In genomic region chr6:157767757-157768156, GRCh38 we compare ENCODE assay signal across 1 cellular context.
TF ChIP-seq lines count a peak whose summit lies in the region.

No MANE protein-coding gene starts in this region.

TF ChIP-seq in K562, 482 proteins besides CTCF, POLR2A, EP300 and RAD21 (continued from another document):
- TF ChIP-seq, protein P1, sequence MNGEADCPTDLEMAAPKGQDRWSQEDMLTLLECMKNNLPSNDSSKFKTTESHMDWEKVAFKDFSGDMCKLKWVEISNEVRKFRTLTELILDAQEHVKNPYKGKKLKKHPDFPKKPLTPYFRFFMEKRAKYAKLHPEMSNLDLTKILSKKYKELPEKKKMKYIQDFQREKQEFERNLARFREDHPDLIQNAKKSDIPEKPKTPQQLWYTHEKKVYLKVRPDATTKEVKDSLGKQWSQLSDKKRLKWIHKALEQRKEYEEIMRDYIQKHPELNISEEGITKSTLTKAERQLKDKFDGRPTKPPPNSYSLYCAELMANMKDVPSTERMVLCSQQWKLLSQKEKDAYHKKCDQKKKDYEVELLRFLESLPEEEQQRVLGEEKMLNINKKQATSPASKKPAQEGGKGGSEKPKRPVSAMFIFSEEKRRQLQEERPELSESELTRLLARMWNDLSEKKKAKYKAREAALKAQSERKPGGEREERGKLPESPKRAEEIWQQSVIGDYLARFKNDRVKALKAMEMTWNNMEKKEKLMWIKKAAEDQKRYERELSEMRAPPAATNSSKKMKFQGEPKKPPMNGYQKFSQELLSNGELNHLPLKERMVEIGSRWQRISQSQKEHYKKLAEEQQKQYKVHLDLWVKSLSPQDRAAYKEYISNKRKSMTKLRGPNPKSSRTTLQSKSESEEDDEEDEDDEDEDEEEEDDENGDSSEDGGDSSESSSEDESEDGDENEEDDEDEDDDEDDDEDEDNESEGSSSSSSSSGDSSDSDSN (IDR thresholded peaks at IDR 0.05; ENCODE audit: borderline replicate concordance in 1 of 2, low read depth in 2 of 2, low read length in 2 of 2) = no peak
- TF ChIP-seq USF2 (CRISPR knock-in tag; IDR thresholded peaks at IDR 0.05) = no peak; the same call in 1 of the 2 replicates
- TF ChIP-seq SIX5 (IDR thresholded peaks at IDR 0.05; ENCODE audit: borderline replicate concordance in 1 of 2, insufficient read depth in 1 of 2, low read depth in 1 of 2, low read length in 2 of 2) = no peak
- no peak for TF ChIP-seq NFE2L1 (tag; IDR thresholded peaks at IDR 0.05; ENCODE audit: borderline replicate concordance, low read depth)
- no peak for TF ChIP-seq DDX20 (tag; IDR thresholded peaks at IDR 0.05; ENCODE audit: low read depth)
- no peak for TF ChIP-seq CBFA2T3 (IDR thresholded peaks at IDR 0.05)
- no peak for TF ChIP-seq ZNF583 (CRISPR knock-in tag; IDR thresholded peaks at IDR 0.05)
- no peak for TF ChIP-seq TAF1 (IDR thresholded peaks at IDR 0.05; ENCODE audit: control insufficient read depth, extremely low read depth, insufficient read depth, low read length, severe bottlenecking)
- TF ChIP-seq, protein P2, sequence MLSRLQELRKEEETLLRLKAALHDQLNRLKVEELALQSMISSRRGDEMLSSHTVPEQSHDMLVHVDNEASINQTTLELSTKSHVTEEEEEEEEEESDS (CRISPR knock-in tag; IDR thresholded peaks at IDR 0.05) = no peak
- TF ChIP-seq, protein P3, sequence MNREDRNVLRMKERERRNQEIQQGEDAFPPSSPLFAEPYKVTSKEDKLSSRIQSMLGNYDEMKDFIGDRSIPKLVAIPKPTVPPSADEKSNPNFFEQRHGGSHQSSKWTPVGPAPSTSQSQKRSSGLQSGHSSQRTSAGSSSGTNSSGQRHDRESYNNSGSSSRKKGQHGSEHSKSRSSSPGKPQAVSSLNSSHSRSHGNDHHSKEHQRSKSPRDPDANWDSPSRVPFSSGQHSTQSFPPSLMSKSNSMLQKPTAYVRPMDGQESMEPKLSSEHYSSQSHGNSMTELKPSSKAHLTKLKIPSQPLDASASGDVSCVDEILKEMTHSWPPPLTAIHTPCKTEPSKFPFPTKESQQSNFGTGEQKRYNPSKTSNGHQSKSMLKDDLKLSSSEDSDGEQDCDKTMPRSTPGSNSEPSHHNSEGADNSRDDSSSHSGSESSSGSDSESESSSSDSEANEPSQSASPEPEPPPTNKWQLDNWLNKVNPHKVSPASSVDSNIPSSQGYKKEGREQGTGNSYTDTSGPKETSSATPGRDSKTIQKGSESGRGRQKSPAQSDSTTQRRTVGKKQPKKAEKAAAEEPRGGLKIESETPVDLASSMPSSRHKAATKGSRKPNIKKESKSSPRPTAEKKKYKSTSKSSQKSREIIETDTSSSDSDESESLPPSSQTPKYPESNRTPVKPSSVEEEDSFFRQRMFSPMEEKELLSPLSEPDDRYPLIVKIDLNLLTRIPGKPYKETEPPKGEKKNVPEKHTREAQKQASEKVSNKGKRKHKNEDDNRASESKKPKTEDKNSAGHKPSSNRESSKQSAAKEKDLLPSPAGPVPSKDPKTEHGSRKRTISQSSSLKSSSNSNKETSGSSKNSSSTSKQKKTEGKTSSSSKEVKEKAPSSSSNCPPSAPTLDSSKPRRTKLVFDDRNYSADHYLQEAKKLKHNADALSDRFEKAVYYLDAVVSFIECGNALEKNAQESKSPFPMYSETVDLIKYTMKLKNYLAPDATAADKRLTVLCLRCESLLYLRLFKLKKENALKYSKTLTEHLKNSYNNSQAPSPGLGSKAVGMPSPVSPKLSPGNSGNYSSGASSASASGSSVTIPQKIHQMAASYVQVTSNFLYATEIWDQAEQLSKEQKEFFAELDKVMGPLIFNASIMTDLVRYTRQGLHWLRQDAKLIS (CRISPR knock-in tag; IDR thresholded peaks at IDR 0.05) = no peak
- TF ChIP-seq GABPB1 (CRISPR knock-in tag; IDR thresholded peaks at IDR 0.05) = no peak
- TF ChIP-seq, protein P4, sequence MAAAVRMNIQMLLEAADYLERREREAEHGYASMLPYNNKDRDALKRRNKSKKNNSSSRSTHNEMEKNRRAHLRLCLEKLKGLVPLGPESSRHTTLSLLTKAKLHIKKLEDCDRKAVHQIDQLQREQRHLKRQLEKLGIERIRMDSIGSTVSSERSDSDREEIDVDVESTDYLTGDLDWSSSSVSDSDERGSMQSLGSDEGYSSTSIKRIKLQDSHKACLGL (CRISPR knock-in tag; IDR thresholded peaks at IDR 0.05; ENCODE audit: borderline replicate concordance, poor library complexity, severe bottlenecking) = no peak
- no peak for TF ChIP-seq E2F1 (CRISPR knock-in tag; IDR thresholded peaks at IDR 0.05)
- no peak for TF ChIP-seq HNRNPUL1 (IDR thresholded peaks at IDR 0.05; ENCODE audit: low read length)
- TF ChIP-seq, protein P5, sequence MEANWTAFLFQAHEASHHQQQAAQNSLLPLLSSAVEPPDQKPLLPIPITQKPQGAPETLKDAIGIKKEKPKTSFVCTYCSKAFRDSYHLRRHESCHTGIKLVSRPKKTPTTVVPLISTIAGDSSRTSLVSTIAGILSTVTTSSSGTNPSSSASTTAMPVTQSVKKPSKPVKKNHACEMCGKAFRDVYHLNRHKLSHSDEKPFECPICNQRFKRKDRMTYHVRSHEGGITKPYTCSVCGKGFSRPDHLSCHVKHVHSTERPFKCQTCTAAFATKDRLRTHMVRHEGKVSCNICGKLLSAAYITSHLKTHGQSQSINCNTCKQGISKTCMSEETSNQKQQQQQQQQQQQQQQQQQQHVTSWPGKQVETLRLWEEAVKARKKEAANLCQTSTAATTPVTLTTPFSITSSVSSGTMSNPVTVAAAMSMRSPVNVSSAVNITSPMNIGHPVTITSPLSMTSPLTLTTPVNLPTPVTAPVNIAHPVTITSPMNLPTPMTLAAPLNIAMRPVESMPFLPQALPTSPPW (CRISPR knock-in tag; IDR thresholded peaks at IDR 0.05) = no peak
- TF ChIP-seq TOE1 (IDR thresholded peaks at IDR 0.05; ENCODE audit: borderline replicate concordance) = no peak
- no peak for TF ChIP-seq TOE1 (CRISPR knock-in tag; IDR thresholded peaks at IDR 0.05; ENCODE audit: borderline replicate concordance, low read depth)
- no peak for TF ChIP-seq OTX1 (CRISPR knock-in tag; IDR thresholded peaks at IDR 0.05)
- TF ChIP-seq GATA2 (CRISPR knock-in tag; IDR thresholded peaks at IDR 0.05) = no peak
- no peak for TF ChIP-seq ZNF436 (CRISPR knock-in tag; IDR thresholded peaks at IDR 0.05)
